1 cellular context compared by ENCODE assay signal in the genomic region with DNA sequence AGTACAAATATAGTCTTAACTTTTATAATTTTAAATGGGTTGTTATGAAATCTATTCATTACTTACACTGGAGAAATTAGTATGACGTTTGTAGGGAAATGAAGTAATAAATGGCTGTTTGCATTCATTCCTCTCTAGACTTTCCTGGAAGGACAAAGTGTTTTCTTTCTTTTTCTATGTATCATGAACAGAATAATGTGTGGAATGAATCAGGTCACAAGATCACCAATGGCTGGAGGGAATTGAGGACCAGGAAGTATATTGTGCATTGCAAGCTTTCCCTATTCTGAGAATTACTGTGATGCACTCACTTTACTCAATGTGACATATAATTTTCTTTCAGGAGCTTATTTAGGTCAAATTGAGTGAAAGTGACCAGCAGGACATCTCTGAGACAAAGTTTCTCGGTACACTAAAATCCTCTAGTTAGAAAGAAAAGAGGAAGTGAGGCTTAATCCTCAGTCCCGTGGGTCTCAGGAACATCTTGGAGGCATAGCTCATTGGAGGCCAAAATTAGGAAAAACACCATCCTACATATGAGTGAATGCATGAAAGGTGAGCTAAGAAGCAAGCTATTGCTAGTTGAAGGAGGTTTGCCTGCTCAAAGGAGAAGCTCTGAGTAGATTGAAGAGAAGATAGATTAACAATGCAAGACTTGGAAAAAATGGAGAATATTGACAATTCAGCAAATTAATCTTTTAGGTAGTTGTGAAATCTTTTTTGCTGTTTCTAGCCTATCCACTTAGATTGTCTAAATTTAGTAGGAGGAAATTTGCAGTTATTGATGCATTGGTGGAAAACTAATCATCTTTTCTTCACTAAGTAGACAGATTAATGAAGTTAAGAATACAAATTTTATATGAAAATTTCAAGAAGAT.
TF ChIP-seq lines count a peak whose summit lies in the region.

No MANE protein-coding gene starts in this region.

TF ChIP-seq in GM12878, 131 proteins besides CTCF, POLR2A, EP300 and RAD21:
- TF ChIP-seq POLR2AphosphoS2 (IDR thresholded peaks at IDR 0.05; ENCODE audit: low read depth, low read length) (no peak), CREB1 (IDR thresholded peaks at IDR 0.05; ENCODE audit: low read depth) (no peak), CREM (IDR thresholded peaks at IDR 0.05; ENCODE audit: low read depth) (no peak), BACH1 (IDR thresholded peaks at IDR 0.05; ENCODE audit: borderline replicate concordance) (no peak), IKZF1 (conservative IDR thresholded peaks at IDR 0.05) (0 out of 2 replicates have a peak, but pooled peaks have one; percentile 19), IKZF2 (IDR thresholded peaks at IDR 0.05) (peak; percentile 38 to 53), SPI1 (IDR thresholded peaks at IDR 0.05; ENCODE audit: borderline replicate concordance, insufficient read depth, low read depth, low read length) (peak; percentile 92), MYB (IDR thresholded peaks at IDR 0.05; ENCODE audit: borderline replicate concordance, low read depth, low read length) (no peak), ZNF207 (IDR thresholded peaks at IDR 0.05; ENCODE audit: borderline replicate concordance) (no peak), NRF1 (conservative IDR thresholded peaks at IDR 0.05; ENCODE audit: low read depth, low read length) (no peak), EGR1 (IDR thresholded peaks at IDR 0.05; ENCODE audit: borderline replicate concordance in 1 of 2, low read depth in 2 of 2, low read length in 2 of 2) (no peak), EED (IDR thresholded peaks at IDR 0.05; ENCODE audit: low read depth) (peak; percentile 52; the same call in 1 of the 2 replicates)
